In genomic region chr21:37563641-37564340, GRCh38 we compare ENCODE assay signal across 1 cellular context.
TF ChIP-seq lines count a peak whose summit lies in the region.

No MANE protein-coding gene starts in this region.

TF ChIP-seq in K562, 482 proteins besides CTCF, POLR2A, EP300 and RAD21 (continued from another document and continues in another):
- TF ChIP-seq, protein P1, sequence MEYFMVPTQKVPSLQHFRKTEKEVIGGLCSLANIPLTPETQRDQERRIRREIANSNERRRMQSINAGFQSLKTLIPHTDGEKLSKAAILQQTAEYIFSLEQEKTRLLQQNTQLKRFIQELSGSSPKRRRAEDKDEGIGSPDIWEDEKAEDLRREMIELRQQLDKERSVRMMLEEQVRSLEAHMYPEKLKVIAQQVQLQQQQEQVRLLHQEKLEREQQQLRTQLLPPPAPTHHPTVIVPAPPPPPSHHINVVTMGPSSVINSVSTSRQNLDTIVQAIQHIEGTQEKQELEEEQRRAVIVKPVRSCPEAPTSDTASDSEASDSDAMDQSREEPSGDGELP (CRISPR knock-in tag; IDR thresholded peaks at IDR 0.05; ENCODE audit: borderline replicate concordance), result peak; percentile 80
- TF ChIP-seq RFX7 (CRISPR knock-in tag; IDR thresholded peaks at IDR 0.05), result no peak
- no peak for TF ChIP-seq SNIP1 (IDR thresholded peaks at IDR 0.05; ENCODE audit: low read depth)
- TF ChIP-seq PBX2 (CRISPR knock-in tag; IDR thresholded peaks at IDR 0.05; ENCODE audit: low read depth), result no peak
- no peak for TF ChIP-seq PBX2 (tag; conservative IDR thresholded peaks at IDR 0.05; ENCODE audit: low read depth)
- TF ChIP-seq POLR3G (IDR thresholded peaks at IDR 0.05; ENCODE audit: extremely low read depth, insufficient read length, insufficient replicate concordance), result no peak
- peak; percentile 84 for TF ChIP-seq ZNF175 (CRISPR knock-in tag; IDR thresholded peaks at IDR 0.05; ENCODE audit: low read depth)
- TF ChIP-seq, protein P2, sequence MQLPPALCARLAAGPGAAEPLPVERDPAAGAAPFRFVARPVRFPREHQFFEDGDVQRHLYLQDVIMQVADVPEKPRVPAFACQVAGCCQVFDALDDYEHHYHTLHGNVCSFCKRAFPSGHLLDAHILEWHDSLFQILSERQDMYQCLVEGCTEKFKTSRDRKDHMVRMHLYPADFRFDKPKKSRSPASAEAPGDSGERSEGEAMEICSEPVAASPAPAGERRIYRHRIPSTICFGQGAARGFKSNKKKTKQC (CRISPR knock-in tag; IDR thresholded peaks at IDR 0.05), result peak; percentile 17; the same call in 1 of the 2 replicates
- TF ChIP-seq IRF1 (CRISPR knock-in tag; IDR thresholded peaks at IDR 0.05; ENCODE audit: borderline replicate concordance), result 0 out of 2 replicates have a peak, but pooled peaks have one; percentile 49
- TF ChIP-seq ZNF212 (CRISPR knock-in tag; IDR thresholded peaks at IDR 0.05), result no peak
- TF ChIP-seq CBFA2T3 (IDR thresholded peaks at IDR 0.05), result 0 out of 2 replicates have a peak, but pooled peaks have one; percentile 3
- TF ChIP-seq GTF3C2 (IDR thresholded peaks at IDR 0.05; ENCODE audit: borderline replicate concordance, extremely low read depth, insufficient read length), result no peak
- TF ChIP-seq EZH2 (IDR thresholded peaks at IDR 0.05; ENCODE audit: borderline replicate concordance, low read depth, low read length), result no peak
- no peak; the same call in 1 of the 2 replicates for TF ChIP-seq ZNF583 (CRISPR knock-in tag; IDR thresholded peaks at IDR 0.05)
- no peak for TF ChIP-seq ZEB2 (IDR thresholded peaks at IDR 0.05)
- TF ChIP-seq PHTF2 (CRISPR knock-in tag; IDR thresholded peaks at IDR 0.05), result no peak
- no peak for TF ChIP-seq DMBX1 (CRISPR knock-in tag; IDR thresholded peaks at IDR 0.05; ENCODE audit: borderline replicate concordance)
- no peak for TF ChIP-seq LEF1 (IDR thresholded peaks at IDR 0.05)
- peak; percentile 86 for TF ChIP-seq GATAD2A (IDR thresholded peaks at IDR 0.05)
- TF ChIP-seq, protein P3, sequence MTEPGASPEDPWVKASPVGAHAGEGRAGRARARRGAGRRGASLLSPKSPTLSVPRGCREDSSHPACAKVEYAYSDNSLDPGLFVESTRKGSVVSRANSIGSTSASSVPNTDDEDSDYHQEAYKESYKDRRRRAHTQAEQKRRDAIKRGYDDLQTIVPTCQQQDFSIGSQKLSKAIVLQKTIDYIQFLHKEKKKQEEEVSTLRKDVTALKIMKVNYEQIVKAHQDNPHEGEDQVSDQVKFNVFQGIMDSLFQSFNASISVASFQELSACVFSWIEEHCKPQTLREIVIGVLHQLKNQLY (CRISPR knock-in tag; conservative IDR thresholded peaks at IDR 0.05), result peak in 1 of 2 experiments; percentile 17; a peak in 2 of 4 replicates
- TF ChIP-seq THAP12 (CRISPR knock-in tag; IDR thresholded peaks at IDR 0.05), result peak; percentile 45; the same call in 1 of the 2 replicates
- peak; percentile 83; the same call in 1 of the 2 replicates for TF ChIP-seq ZNF224 (CRISPR knock-in tag; IDR thresholded peaks at IDR 0.05)
- TF ChIP-seq ZC3H4 (CRISPR knock-in tag; IDR thresholded peaks at IDR 0.05; ENCODE audit: borderline replicate concordance), result no peak
- TF ChIP-seq ZNF133 (CRISPR knock-in tag; IDR thresholded peaks at IDR 0.05), result no peak
- TF ChIP-seq, protein P4, sequence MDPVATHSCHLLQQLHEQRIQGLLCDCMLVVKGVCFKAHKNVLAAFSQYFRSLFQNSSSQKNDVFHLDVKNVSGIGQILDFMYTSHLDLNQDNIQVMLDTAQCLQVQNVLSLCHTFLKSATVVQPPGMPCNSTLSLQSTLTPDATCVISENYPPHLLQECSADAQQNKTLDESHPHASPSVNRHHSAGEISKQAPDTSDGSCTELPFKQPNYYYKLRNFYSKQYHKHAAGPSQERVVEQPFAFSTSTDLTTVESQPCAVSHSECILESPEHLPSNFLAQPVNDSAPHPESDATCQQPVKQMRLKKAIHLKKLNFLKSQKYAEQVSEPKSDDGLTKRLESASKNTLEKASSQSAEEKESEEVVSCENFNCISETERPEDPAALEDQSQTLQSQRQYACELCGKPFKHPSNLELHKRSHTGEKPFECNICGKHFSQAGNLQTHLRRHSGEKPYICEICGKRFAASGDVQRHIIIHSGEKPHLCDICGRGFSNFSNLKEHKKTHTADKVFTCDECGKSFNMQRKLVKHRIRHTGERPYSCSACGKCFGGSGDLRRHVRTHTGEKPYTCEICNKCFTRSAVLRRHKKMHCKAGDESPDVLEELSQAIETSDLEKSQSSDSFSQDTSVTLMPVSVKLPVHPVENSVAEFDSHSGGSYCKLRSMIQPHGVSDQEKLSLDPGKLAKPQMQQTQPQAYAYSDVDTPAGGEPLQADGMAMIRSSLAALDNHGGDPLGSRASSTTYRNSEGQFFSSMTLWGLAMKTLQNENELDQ (CRISPR knock-in tag; IDR thresholded peaks at IDR 0.05; ENCODE audit: borderline replicate concordance), result peak; percentile 96
- TF ChIP-seq BRF2 (IDR thresholded peaks at IDR 0.05; ENCODE audit: borderline replicate concordance, insufficient read depth, insufficient read length), result no peak
- peak; percentile 75; the same call in 1 of the 2 replicates for TF ChIP-seq HDGF (IDR thresholded peaks at IDR 0.05)
- TF ChIP-seq, protein P5, sequence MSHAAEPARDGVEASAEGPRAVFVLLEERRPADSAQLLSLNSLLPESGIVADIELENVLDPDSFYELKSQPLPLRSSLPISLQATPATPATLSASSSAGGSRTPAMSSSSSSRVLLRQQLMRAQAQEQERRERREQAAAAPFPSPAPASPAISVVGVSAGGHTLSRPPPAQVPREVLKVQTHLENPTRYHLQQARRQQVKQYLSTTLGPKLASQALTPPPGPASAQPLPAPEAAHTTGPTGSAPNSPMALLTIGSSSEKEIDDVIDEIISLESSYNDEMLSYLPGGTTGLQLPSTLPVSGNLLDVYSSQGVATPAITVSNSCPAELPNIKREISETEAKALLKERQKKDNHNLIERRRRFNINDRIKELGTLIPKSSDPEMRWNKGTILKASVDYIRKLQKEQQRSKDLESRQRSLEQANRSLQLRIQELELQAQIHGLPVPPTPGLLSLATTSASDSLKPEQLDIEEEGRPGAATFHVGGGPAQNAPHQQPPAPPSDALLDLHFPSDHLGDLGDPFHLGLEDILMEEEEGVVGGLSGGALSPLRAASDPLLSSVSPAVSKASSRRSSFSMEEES (CRISPR knock-in tag; IDR thresholded peaks at IDR 0.05), result peak; percentile 100
- TF ChIP-seq SRF (CRISPR knock-in tag; IDR thresholded peaks at IDR 0.05), result peak in 1 of 2 experiments; percentile 50; a peak in 1 of 4 replicates
- TF ChIP-seq ELK1 (CRISPR knock-in tag; IDR thresholded peaks at IDR 0.05), result no peak
- TF ChIP-seq POLR2G (IDR thresholded peaks at IDR 0.05; ENCODE audit: low read depth, low read length), result peak; percentile 95
- peak; percentile 45; the same call in 1 of the 2 replicates for TF ChIP-seq ZBTB1 (CRISPR knock-in tag; IDR thresholded peaks at IDR 0.05; ENCODE audit: borderline replicate concordance, low read depth)
- no peak for TF ChIP-seq KAT8 (IDR thresholded peaks at IDR 0.05; ENCODE audit: low read depth)
- TF ChIP-seq RBM15 (IDR thresholded peaks at IDR 0.05; ENCODE audit: insufficient read depth, low read length), result no peak
- peak; percentile 41; the same call in 1 of the 2 replicates for TF ChIP-seq BCOR (IDR thresholded peaks at IDR 0.05)
- no peak for TF ChIP-seq DDX20 (tag; IDR thresholded peaks at IDR 0.05; ENCODE audit: low read depth)
- TF ChIP-seq RUNX1 (IDR thresholded peaks at IDR 0.05; ENCODE audit: low read depth), result no peak
- TF ChIP-seq TARDBP (IDR thresholded peaks at IDR 0.05), result no peak
- 0 out of 2 replicates have a peak, but pooled peaks have one; percentile 9 for TF ChIP-seq STAT6 (CRISPR knock-in tag; IDR thresholded peaks at IDR 0.05)
- no peak for TF ChIP-seq MTA1 (IDR thresholded peaks at IDR 0.05; ENCODE audit: borderline replicate concordance)
